ENCODE assay signal across 16 cellular contexts in genomic region chr4:150569384-150569987, GRCh38. TPM values are rescaled to one million over a fixed set of nuclear protein-coding genes. Genes with fewer than 3 reads are reported as not detected.
DNase-seq lines count a peak whose midpoint lies in the region; TF ChIP-seq lines count a peak whose summit lies in the region.
"Had no signal": no experiment of that assay in that cellular context is flagged by ENCODE, and none has a peak within 500 bp of the region (broad histone marks: within the 10 kb centered on the region; RNA-seq: fewer than 3 reads in every experiment).

No MANE protein-coding gene starts in this region.

- H3K4me3 Mint-ChIP-seq in HFFc6: no peak overlapping the region
- H3K4me3 Mint-ChIP-seq: activated CD4-positive, alpha-beta T cell treated with anti-CD3 and anti-CD28 coated beads, Interleukin-2, amount 10 ng/mL, durations not matched to agents 7 days and 5 days had no signal

- H3K4me3 ChIP-seq in astrocyte of the cerebellum (ENCODE audit: low read depth, low read length): no peak overlapping the region
- H3K4me3 ChIP-seq: BLaER1 treated with 17β-estradiol and CSF1 and Interleukin-3, amounts not matched to agents 10 nM and 100 nM; cardiac muscle cell; psoas muscle had no signal

- H3K4me1 Mint-ChIP-seq in HFFc6 (ENCODE audit: low read depth): peaks cover 22% of the 10 kb centered on the region

- TF ChIP-seq CTCF in HFFc6 (IDR thresholded peaks at IDR 0.05) (no peak), astrocyte of the cerebellum (IDR thresholded peaks at IDR 0.05; ENCODE audit: low read depth, low read length, missing control alignments) (no peak)

- in situ Hi-C loops in astrocyte of the cerebellum (cut with HindIII; ENCODE audit: low sequenced_read_pairs): no loop called here

- H3K27me3 Mint-ChIP-seq in HFFc6 (ENCODE audit: insufficient read depth): no peaks in the 10 kb centered on the region
- H3K27me3 Mint-ChIP-seq: activated CD4-positive, alpha-beta T cell treated with anti-CD3 and anti-CD28 coated beads, Interleukin-2, amount 10 ng/mL, durations not matched to agents 7 days and 5 days had no signal

- H3K27ac Mint-ChIP-seq in HFFc6: no peak overlapping the region
- H3K27ac Mint-ChIP-seq: activated CD4-positive, alpha-beta T cell treated with anti-CD3 and anti-CD28 coated beads, Interleukin-2, amount 10 ng/mL, durations not matched to agents 7 days and 5 days had no signal

- peaks cover 7% of the 10 kb centered on the region for H3K36me3 Mint-ChIP-seq in HFFc6 (ENCODE audit: low read depth)

- H3K9me3 Mint-ChIP-seq in HFFc6: peaks cover 7% of the 10 kb centered on the region; the same call in 1 of the 2 replicates

- peak; percentile 33 for DNase-seq in AG08396 (ENCODE audit: low spot score)
- DNase-seq in HFFc6: peak; percentile 33
- DNase-seq in astrocyte of the cerebellum (ENCODE audit: low read depth): peak; percentile 43
- peak; percentile 74 for DNase-seq in kidney tubule cell (ENCODE audit: low spot score)
- DNase-seq in NCI-H82 (lab: John Stamatoyannopoulos, UW): no peak
- no peak for DNase-seq in HPDE6-E6E7 (ENCODE audit: extremely low spot score)
- DNase-seq in pons (ENCODE audit: low spot score): no peak
- DNase-seq in ecto neural progenitor cell (ENCODE audit: low spot score): no peak
- DNase-seq: activated CD4-positive, alpha-beta T cell treated with anti-CD3 and anti-CD28 coated beads, Interleukin-2, amount 10 ng/mL, durations not matched to agents 7 days and 5 days; GF-D8; psoas muscle; stimulated activated naive CD4-positive, alpha-beta T cell treated with Interleukin-2 at 50 U/mL for 16 hours; T-helper 1 cell had no signal

RNA-seq across cellular contexts. Expression of gene MAB21L2, which starts 12.5 kb away (rescaled TPM):
- total RNA-seq in HFFc6 (2021; fragmentation: NEBNext Ultra II Directional; extraction: Animal tissue kit (Norgen Biotek cat#: 25700)): not detected
- total RNA-seq: activated CD4-positive, alpha-beta T cell treated with anti-CD3 and anti-CD28 coated beads, Interleukin-2, amount 10 ng/mL, durations not matched to agents 7 days and 5 days; mononuclear cell; psoas muscle had no signal

Comparison
In these comparisons a context has a peak if more than half of its experiments do, and no peak if none do; other contexts are left out.
1. DNase-seq: peak in AG08396 (single experiment), HFFc6 (single experiment), astrocyte of the cerebellum (single experiment) and kidney tubule cell (single experiment); none in NCI-H82 (single experiment), HPDE6-E6E7 (single experiment), pons (single experiment) and ecto neural progenitor cell (single experiment).